13 cellular contexts compared by ENCODE assay signal in the genomic region with DNA sequence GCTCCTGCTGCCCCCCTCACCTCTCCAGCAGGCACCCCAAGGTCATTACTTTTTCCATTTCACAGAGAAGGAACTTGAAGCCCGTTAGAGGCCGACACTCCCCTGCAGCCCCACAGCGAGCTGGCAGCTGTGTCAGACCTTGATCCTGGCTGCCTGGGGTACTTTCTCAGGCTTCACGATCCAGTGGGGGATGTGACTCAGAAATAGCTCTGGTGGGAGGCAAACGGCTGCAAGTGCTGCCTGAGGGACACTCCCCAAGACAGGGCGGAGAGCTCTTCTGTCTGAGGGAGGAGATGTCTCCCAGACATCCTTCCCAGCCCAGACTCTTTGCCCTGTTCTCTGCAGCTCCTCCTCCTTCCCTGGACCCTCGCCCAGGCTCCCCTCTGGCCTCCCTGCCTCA. TPM values are rescaled to one million over a fixed set of nuclear protein-coding genes. Genes with fewer than 3 reads are reported as not detected.
DNase-seq lines count a peak whose midpoint lies in the region; ATAC-seq and TF ChIP-seq lines count a peak whose summit lies in the region.
"Had no signal": no experiment of that assay in that cellular context is flagged by ENCODE, and none has a peak within 500 bp of the region (broad histone marks: within the 10 kb centered on the region; RNA-seq: fewer than 3 reads in every experiment).

No MANE protein-coding gene starts in this region.

- no peak for TF ChIP-seq POLR2A in NB4 (IDR thresholded peaks at IDR 0.05; ENCODE audit: extremely low read depth, insufficient read length)
- no peak for TF ChIP-seq POLR2A in tibial nerve (IDR thresholded peaks at IDR 0.05)

- TF ChIP-seq CTCF in NB4 (IDR thresholded peaks at IDR 0.05; ENCODE audit: low read depth, low read length) (no peak), choroid plexus epithelial cell (conservative IDR thresholded peaks at IDR 0.05; ENCODE audit: low read depth, low read length) (no peak), nephron (IDR thresholded peaks at IDR 0.05; ENCODE audit: unreplicated experiment in 3 of 3) (no peak), tibial nerve (IDR thresholded peaks at IDR 0.05) (no peak)

- WGBS in tibial nerve, 2 donors = 22 to 28% methylated on average over 7 of the region's 7 CpGs

- H3K27me3 Mint-ChIP-seq in nephron (ENCODE audit: low read depth) = peaks cover 4% of the 10 kb centered on the region
- H3K27me3 Mint-ChIP-seq in activated T-cell treated with anti-CD3 and anti-CD28 coated beads, Interleukin-2, amount 50 U/mL, for 24 hours = no peaks in the 10 kb centered on the region

- no peak for ATAC-seq in HG02798 (IDR thresholded peaks at IDR 0.05; ENCODE audit: poor library complexity, unreplicated experiment)
- ATAC-seq: activated naive CD4-positive, alpha-beta T cell treated with anti-CD3 and anti-CD28 coated beads, Interleukin-2, amount 50 U/mL, for 72 hours had no signal

- H3K4me3 Mint-ChIP-seq in nephron = no peak overlapping the region
- H3K4me3 Mint-ChIP-seq in activated T-cell treated with anti-CD3 and anti-CD28 coated beads, Interleukin-2, amount 50 U/mL, for 24 hours = no peak overlapping the region
- H3K4me3 Mint-ChIP-seq: CD4-positive, alpha-beta memory T cell had no signal

- peak; percentile 94 for DNase-seq in EH (ENCODE audit: low read depth)
- DNase-seq in NB4 (ENCODE audit: low read depth) = peak; percentile 92
- DNase-seq in choroid plexus epithelial cell (ENCODE audit: low read depth) = peak; percentile 71
- DNase-seq in NCI-H2029 treated with DMSO at 0.1 percent for 48 hours (lab: John Stamatoyannopoulos, UW) = no peak
- DNase-seq in activated T-cell treated with anti-CD3 and anti-CD28 coated beads, Interleukin-2, amount 50 U/mL, for 24 hours = no peak
- no peak for DNase-seq in tibial nerve (ENCODE audit: low spot score in 2 of 2)
- DNase-seq: activated CD4-positive, alpha-beta T cell treated with anti-CD3 and anti-CD28 coated beads, Interleukin-2, amount 50 U/mL, for 1 hour; CD4-positive, alpha-beta memory T cell; occipital lobe; SHP77 treated with DMSO at 0.1 percent for 48 hours had no signal

- H3K27me3 ChIP-seq in tibial nerve = no peaks in the 10 kb centered on the region

- H3K27ac ChIP-seq in tibial nerve = no peak overlapping the region

- peaks cover 14% of the 10 kb centered on the region for H3K9me3 Mint-ChIP-seq in nephron
- peaks cover 5% of the 10 kb centered on the region for H3K9me3 Mint-ChIP-seq in activated T-cell treated with anti-CD3 and anti-CD28 coated beads, Interleukin-2, amount 50 U/mL, for 24 hours

- H3K36me3 Mint-ChIP-seq in nephron (ENCODE audit: low read depth) = no peaks in the 10 kb centered on the region
- no peaks in the 10 kb centered on the region for H3K36me3 Mint-ChIP-seq in activated T-cell treated with anti-CD3 and anti-CD28 coated beads, Interleukin-2, amount 50 U/mL, for 24 hours (ENCODE audit: low read depth)

- TF ChIP-seq EP300 in tibial nerve (IDR thresholded peaks at IDR 0.05) = no peak

- H3K36me3 ChIP-seq in tibial nerve = no peaks in the 10 kb centered on the region

- peak overlapping the region; percentile 39 to 89 (median 77) for H3K27ac Mint-ChIP-seq in nephron
- no peak overlapping the region for H3K27ac Mint-ChIP-seq in activated T-cell treated with anti-CD3 and anti-CD28 coated beads, Interleukin-2, amount 50 U/mL, for 24 hours

- H3K4me1 Mint-ChIP-seq in nephron = peaks cover 21% of the 10 kb centered on the region
- no peaks in the 10 kb centered on the region for H3K4me1 Mint-ChIP-seq in activated T-cell treated with anti-CD3 and anti-CD28 coated beads, Interleukin-2, amount 50 U/mL, for 24 hours (ENCODE audit: low read depth)
- H3K4me1 Mint-ChIP-seq: CD4-positive, alpha-beta memory T cell had no signal

- H3K4me3 ChIP-seq in NB4 (ENCODE audit: low read depth, low read length) = no peak overlapping the region
- H3K4me3 ChIP-seq in choroid plexus epithelial cell (ENCODE audit: low read depth, low read length) = no peak overlapping the region
- no peak overlapping the region for H3K4me3 ChIP-seq in tibial nerve

- peaks cover 0 to 7% (median 0%) of the 10 kb centered on the region in 4 donors for H3K4me1 ChIP-seq in tibial nerve

- H3K9me3 ChIP-seq in tibial nerve = peaks cover 0 to 15% (median 0%) of the 10 kb centered on the region in 4 donors

RNA-seq across cellular contexts. Expression of a gene that starts 4.8 kb away (rescaled TPM):
- 1 to 10 TPM; 1.1 to 2.5 (median 1.6) TPM for total RNA-seq in tibial nerve

RNA-seq across cellular contexts. Expression of a gene that starts 8.5 kb away (rescaled TPM):
- 100 to 1,000 TPM in 2 of 4 donors, 10 to 100 TPM in 2; 92.9 to 117 (median 104) TPM for total RNA-seq in tibial nerve

RNA-seq across cellular contexts. Expression of a gene that starts 54.8 kb away (rescaled TPM):
- 10 to 100 TPM; 19.0 to 31.7 (median 26.8) TPM for total RNA-seq in tibial nerve

RNA-seq across cellular contexts. Expression of a gene that starts 59.8 kb away (rescaled TPM):
- total RNA-seq in tibial nerve = 10 to 100 TPM; 26.2 to 54.0 (median 29.4) TPM

Comparison
In these comparisons a context has a peak if more than half of its experiments do, and no peak if none do; other contexts are left out.
1. DNase-seq: peak in EH (single experiment), NB4 (single experiment) and choroid plexus epithelial cell (single experiment); none in NCI-H2029 treated with DMSO at 0.1 percent for 48 hours (single experiment), activated T-cell treated with anti-CD3 and anti-CD28 coated beads, Interleukin-2, amount 50 U/mL, for 24 hours (single experiment) and tibial nerve (0 of 2).